In the genomic region with DNA sequence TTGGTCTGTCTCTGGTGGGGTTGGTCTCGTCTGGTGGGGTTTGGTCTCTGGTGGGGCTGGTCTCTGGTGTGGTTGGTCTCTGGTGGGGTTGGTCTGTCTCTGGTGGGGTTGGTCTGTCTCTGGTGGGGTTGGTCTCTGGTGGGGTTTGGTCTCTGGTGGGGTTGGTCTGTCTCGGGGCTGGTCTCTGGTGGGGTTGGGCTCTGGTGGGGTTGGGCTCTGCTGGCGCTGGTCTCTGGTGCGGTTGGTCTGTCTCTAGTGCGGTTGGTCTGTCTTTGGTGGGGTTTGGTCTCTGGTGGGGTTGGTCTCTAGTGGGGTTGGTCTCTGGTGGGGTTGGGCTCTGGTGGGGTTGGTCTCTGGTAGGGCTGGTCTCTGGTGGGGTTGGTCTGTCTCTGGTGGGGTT, we compare ENCODE assay signal across 16 cellular contexts. TPM values are rescaled to one million over a fixed set of nuclear protein-coding genes. Genes with fewer than 3 reads are reported as not detected.
DNase-seq lines count a peak whose midpoint lies in the region; ATAC-seq and TF ChIP-seq lines count a peak whose summit lies in the region.
"Had no signal": no experiment of that assay in that cellular context is flagged by ENCODE, and none has a peak within 500 bp of the region (broad histone marks: within the 10 kb centered on the region; RNA-seq: fewer than 3 reads in every experiment).

No MANE protein-coding gene starts in this region.

- no peak overlapping the region for H2BK120ac ChIP-seq in IMR-90 (ENCODE audit: low read depth, low read length)

- CTCF ChIA-PET in IMR-90 (lab: Yijun Ruan, JAX): no interaction called here
- CTCF ChIA-PET in naive thymus-derived CD4-positive, alpha-beta T cell (lab: Charles Lee): no interaction called here

- H2AFZ ChIP-seq in IMR-90 (replicated peaks; ENCODE audit: low read length, poor library complexity): no peak overlapping the region

- peaks cover 6% of the 10 kb centered on the region for H3K36me3 Mint-ChIP-seq in dendritic cell treated with granulocyte-macrophage colony-stimulating factor and Interleukin-4, amounts not matched to agents 40 ng/mL and 50 ng/mL, for 4 days (ENCODE audit: low read depth)
- no peaks in the 10 kb centered on the region for H3K36me3 Mint-ChIP-seq in naive B cell
- peaks cover 0 to 4% (median 0%) of the 10 kb centered on the region in 5 donors for H3K36me3 Mint-ChIP-seq in naive thymus-derived CD4-positive, alpha-beta T cell

- H2AK5ac ChIP-seq in IMR-90 (ENCODE audit: low read depth, low read length): no peak overlapping the region

- no peak overlapping the region for H3K23ac ChIP-seq in IMR-90 (ENCODE audit: low read depth, low read length)

- H3K27ac ChIP-seq in IMR-90 (ENCODE audit: insufficient read depth, low read length) (no peak overlapping the region), substantia nigra (ENCODE audit: low read depth, low read length, poor library complexity, severe bottlenecking) (peak overlapping the region; percentile 71), heart right ventricle (peak overlapping the region in 4 of 10 donors; percentile 69 to 80 (median 74))
- H3K27ac ChIP-seq in naive thymus-derived CD4-positive, alpha-beta T cell (ENCODE audit: low read depth, low read length): no peak overlapping the region
- H3K27ac ChIP-seq: HL-60 had no signal

- H3K4ac ChIP-seq in IMR-90 (ENCODE audit: low read depth, low read length): no peak overlapping the region

- WGBS in IMR-90 (ENCODE audit: extremely low coverage in 2 of 2, insufficient read length in 1 of 2), 2 experiments: no CpG with 5 or more reads among the region's 5 CpGs
- WGBS in heart right ventricle, 2 donors: 94 to 98% methylated on average over 5 of the region's 5 CpGs

- no peaks in the 10 kb centered on the region for H3K9me3 ChIP-seq in IMR-90 (ENCODE audit: control insufficient read depth, insufficient read depth, low read length)
- H3K9me3 ChIP-seq in naive thymus-derived CD4-positive, alpha-beta T cell (ENCODE audit: control insufficient read depth in 2 of 3, low read length in 3 of 3): no peaks in the 10 kb centered on the region
- H3K9me3 ChIP-seq in heart right ventricle: no peaks in the 10 kb centered on the region

- H3K4me2 ChIP-seq in IMR-90 (ENCODE audit: low read depth, low read length): no peak overlapping the region

- POLR2A ChIA-PET in IMR-90 (lab: Charles Lee; ENCODE audit: unreplicated experiment): no interaction called here
- POLR2A ChIA-PET in naive thymus-derived CD4-positive, alpha-beta T cell (lab: Charles Lee): no interaction called here

- H3K9me1 ChIP-seq in IMR-90 (ENCODE audit: insufficient read depth, low read length): peaks cover 3% of the 10 kb centered on the region; the same call in 1 of the 2 replicates

- ATAC-seq in IMR-90 (ENCODE audit: low read depth) (no peak), naive B cell (ENCODE audit: low read depth in 2 of 2) (no peak), heart right ventricle (no peak)
- no peak for ATAC-seq in naive thymus-derived CD4-positive, alpha-beta T cell

- H4K91ac ChIP-seq in IMR-90 (ENCODE audit: insufficient read depth, low read depth, low read length): no peak overlapping the region

- peak overlapping the region; percentile 86 for H3K27ac Mint-ChIP-seq in dendritic cell treated with granulocyte-macrophage colony-stimulating factor and Interleukin-4, amounts not matched to agents 40 ng/mL and 50 ng/mL, for 4 days
- peak overlapping the region; percentile 91 to 100 (median 100) for H3K27ac Mint-ChIP-seq in naive B cell
- H3K27ac Mint-ChIP-seq in naive thymus-derived CD4-positive, alpha-beta T cell: no peak overlapping the region

- H2BK20ac ChIP-seq in IMR-90 (ENCODE audit: low read depth, low read length): no peak overlapping the region

- peaks cover 3% of the 10 kb centered on the region; the same call in 1 of the 2 replicates for H3K4me1 ChIP-seq in IMR-90 (ENCODE audit: control insufficient read depth, insufficient read depth, low read length)
- H3K4me1 ChIP-seq in naive thymus-derived CD4-positive, alpha-beta T cell (ENCODE audit: control insufficient read depth in 2 of 2, insufficient read depth in 2 of 2, low read length in 2 of 2): no peaks in the 10 kb centered on the region
- H3K4me1 ChIP-seq in heart right ventricle: peaks cover 4 to 26% (median 8%) of the 10 kb centered on the region in 9 donors

- H3K14ac ChIP-seq in IMR-90 (replicated peaks; ENCODE audit: low read depth, low read length): no peak overlapping the region

- TF ChIP-seq CTCF in IMR-90 (conservative IDR thresholded peaks at IDR 0.05; ENCODE audit: low read depth, low read length) (no peak), heart right ventricle (IDR thresholded peaks at IDR 0.05) (no peak), GM10266 (IDR thresholded peaks at IDR 0.05; ENCODE audit: control insufficient read depth, insufficient read depth, low read depth, missing control alignments) (no peak)

- H3K4me3 Mint-ChIP-seq in dendritic cell treated with granulocyte-macrophage colony-stimulating factor and Interleukin-4, amounts not matched to agents 40 ng/mL and 50 ng/mL, for 4 days: no peak overlapping the region
- H3K4me3 Mint-ChIP-seq in naive B cell: peak overlapping the region; percentile 23 to 91 (median 87)
- H3K4me3 Mint-ChIP-seq in naive thymus-derived CD4-positive, alpha-beta T cell: no peak overlapping the region

- intact Hi-C loops in IMR-90 (cut with micrococcal nuclease) (no loop called here), heart right ventricle (cut with DNase I) (no loop called here)
- intact Hi-C loops in dendritic cell treated with granulocyte-macrophage colony-stimulating factor and Interleukin-4, amounts not matched to agents 40 ng/mL and 50 ng/mL, for 4 days (cut with micrococcal nuclease): no loop called here
- intact Hi-C loops in naive thymus-derived CD4-positive, alpha-beta T cell (cut with micrococcal nuclease): no loop called here

- no peak overlapping the region for H4K5ac ChIP-seq in IMR-90 (ENCODE audit: low read depth, low read length)

- H2AK9ac ChIP-seq in IMR-90 (replicated peaks; ENCODE audit: low read depth, low read length, poor library complexity): no peak overlapping the region

- H2BK15ac ChIP-seq in IMR-90 (ENCODE audit: low read depth, low read length): no peak overlapping the region

- H3K56ac ChIP-seq in IMR-90 (ENCODE audit: extremely low read depth, insufficient read depth, low read length): no peak overlapping the region

- H2BK5ac ChIP-seq in IMR-90 (ENCODE audit: low read depth, low read length, poor library complexity, severe bottlenecking): no peak overlapping the region

- peaks cover 53% of the 10 kb centered on the region for H3K4me1 Mint-ChIP-seq in dendritic cell treated with granulocyte-macrophage colony-stimulating factor and Interleukin-4, amounts not matched to agents 40 ng/mL and 50 ng/mL, for 4 days (ENCODE audit: low read depth)
- H3K4me1 Mint-ChIP-seq in naive B cell: peaks cover 51 to 68% (median 68%) of the 10 kb centered on the region in 3 donors
- peaks cover 0 to 5% (median 0%) of the 10 kb centered on the region in 7 donors for H3K4me1 Mint-ChIP-seq in naive thymus-derived CD4-positive, alpha-beta T cell

- dilution Hi-C loops in IMR-90 (cut with HindIII; ENCODE audit: low sequenced_read_pairs, unreplicated experiment): no loop called here

- H4K20me1 ChIP-seq in IMR-90 (ENCODE audit: insufficient read depth, low read length): no peaks in the 10 kb centered on the region

- peaks cover 8% of the 10 kb centered on the region for H3K9me3 Mint-ChIP-seq in dendritic cell treated with granulocyte-macrophage colony-stimulating factor and Interleukin-4, amounts not matched to agents 40 ng/mL and 50 ng/mL, for 4 days
- no peaks in the 10 kb centered on the region for H3K9me3 Mint-ChIP-seq in naive B cell
- H3K9me3 Mint-ChIP-seq in naive thymus-derived CD4-positive, alpha-beta T cell: peaks cover 0 to 1% (median 0%) of the 10 kb centered on the region in 11 donors

- no peak overlapping the region for H3K9ac ChIP-seq in IMR-90 (ENCODE audit: low read depth, low read length)

- DNase-seq in IMR-90: no peak
- DNase-seq in naive B cell: no peak
- DNase-seq in substantia nigra (lab: John Stamatoyannopoulos, UW): no peak
- no peak for DNase-seq in naive thymus-derived CD4-positive, alpha-beta T cell
- DNase-seq in NCI-H1048 (lab: John Stamatoyannopoulos, UW): no peak
- DNase-seq in heart right ventricle: no peak
- no peak for DNase-seq in GM10266 (ENCODE audit: extremely low spot score)
- DNase-seq: DMS153, EL, MM.1S, NCI-H1930, NCI-H510A treated with DMSO at 0.1 percent for 48 hours, SHP77 treated with DMSO at 0.1 percent for 48 hours had no signal

- H3K18ac ChIP-seq in IMR-90 (ENCODE audit: low read depth, low read length): no peak overlapping the region

- H3K27me3 ChIP-seq in IMR-90 (ENCODE audit: control insufficient read depth, insufficient read depth, low read length) (no peaks in the 10 kb centered on the region), heart right ventricle (no peaks in the 10 kb centered on the region)
- no peaks in the 10 kb centered on the region for H3K27me3 ChIP-seq in naive thymus-derived CD4-positive, alpha-beta T cell (ENCODE audit: control insufficient read depth in 2 of 2, insufficient read depth in 2 of 2, low read length in 2 of 2)

- in situ Hi-C loops in IMR-90 (cut with MboI; ENCODE audit: low sequenced_read_pairs): loop anchor here (25.0 kb wide), 2 partner anchors 592 to 792 kb away; no protein-coding TSS in a partner anchor

- TF ChIP-seq POLR2A in IMR-90 (IDR thresholded peaks at IDR 0.05; ENCODE audit: low read depth, low read length): no peak

- H3K4me3 ChIP-seq in IMR-90 (ENCODE audit: insufficient read depth, low read depth, low read length) (no peak overlapping the region), heart right ventricle (no peak overlapping the region)
- no peak overlapping the region for H3K4me3 ChIP-seq in naive thymus-derived CD4-positive, alpha-beta T cell (ENCODE audit: low read length)

- H4K8ac ChIP-seq in IMR-90 (ENCODE audit: low read depth in 2 of 2, low read length in 2 of 2): no peak overlapping the region

- no peak for TF ChIP-seq RAD21 in IMR-90 (IDR thresholded peaks at IDR 0.05; ENCODE audit: low read length)

- BruUV-seq in IMR-90 (replicated peaks; lab: Mats Ljungman, UMichigan): TSS peak; percentile 75

- no peaks in the 10 kb centered on the region for H3K36me3 ChIP-seq in IMR-90 (ENCODE audit: control insufficient read depth, insufficient read depth, low read length)
- no peaks in the 10 kb centered on the region for H3K36me3 ChIP-seq in naive thymus-derived CD4-positive, alpha-beta T cell (ENCODE audit: control insufficient read depth in 2 of 3, insufficient read depth in 3 of 3, low read length in 3 of 3)
- no peaks in the 10 kb centered on the region for H3K36me3 ChIP-seq in heart right ventricle

- H3K27me3 Mint-ChIP-seq in dendritic cell treated with granulocyte-macrophage colony-stimulating factor and Interleukin-4, amounts not matched to agents 40 ng/mL and 50 ng/mL, for 4 days: peaks cover 5% of the 10 kb centered on the region
- no peaks in the 10 kb centered on the region for H3K27me3 Mint-ChIP-seq in naive B cell
- peaks cover 0 to 5% (median 0%) of the 10 kb centered on the region in 5 donors for H3K27me3 Mint-ChIP-seq in naive thymus-derived CD4-positive, alpha-beta T cell

- H3K79me1 ChIP-seq in IMR-90 (ENCODE audit: low read depth in 1 of 2, low read length in 2 of 2): no peaks in the 10 kb centered on the region

RNA-seq across cellular contexts. Expression of gene CD74, which starts 16.3 kb away (rescaled TPM):
- total RNA-seq in IMR-90 (2012; rRNA removed) (0.18 and 0.28 TPM in 2 replicates), heart right ventricle (1,000 to 10,000 TPM in 1 of 10 donors, 100 to 1,000 TPM in 9; 120 to 2,270 (median 303) TPM)
- polyA plus RNA-seq in IMR-90 (2012; rRNA removed) (1.1 and 1.5 TPM in 2 replicates), naive B cell (ENCODE audit: low read depth in 6 of 6) (over 10,000 TPM; 22,737 to 35,313 (median 25,671) TPM), heart right ventricle (100 to 1,000 TPM; 211 to 298 TPM)
- polyA plus RNA-seq in IMR-90 (2012; cell fraction: cytosol; rRNA removed): 1.4 and 3.4 TPM in 2 replicates
- 0.60 and 0.64 TPM in 2 replicates for polyA plus RNA-seq in IMR-90 (2012; cell fraction: nucleus; rRNA removed; ENCODE audit: low replicate concordance)
- 1,000 to 10,000 TPM in 1 of 5 experiments, 100 to 1,000 TPM in 4; 153 to 1,948 (median 540) TPM for total RNA-seq in naive thymus-derived CD4-positive, alpha-beta T cell
- polyA plus RNA-seq in naive thymus-derived CD4-positive, alpha-beta T cell: 100 to 1,000 TPM; 295 to 413 TPM
- total RNA-seq: A172 had no signal

RNA-seq across cellular contexts. Expression of gene RPS14, which starts 20.6 kb away (rescaled TPM):
- total RNA-seq in IMR-90 (2012; rRNA removed) (7,310 and 7,583 TPM in 2 replicates), heart right ventricle (1,000 to 10,000 TPM in 9 of 10 donors, 100 to 1,000 TPM in 1; 984 to 1,344 (median 1,239) TPM)
- polyA plus RNA-seq in IMR-90 (2012; rRNA removed) (6,296 and 6,747 TPM in 2 replicates), naive B cell (ENCODE audit: low read depth in 6 of 6) (1,000 to 10,000 TPM; 4,594 to 6,671 (median 5,653) TPM), heart right ventricle (1,000 to 10,000 TPM; 1,373 to 4,233 TPM)
- 5,609 and 17,745 TPM in 2 replicates for polyA plus RNA-seq in IMR-90 (2012; cell fraction: cytosol; rRNA removed)
- 873 and 3,349 TPM in 2 replicates for polyA plus RNA-seq in IMR-90 (2012; cell fraction: nucleus; rRNA removed; ENCODE audit: low replicate concordance)
- total RNA-seq in naive thymus-derived CD4-positive, alpha-beta T cell: 1,000 to 10,000 TPM; 2,331 to 7,378 (median 6,414) TPM
- over 10,000 TPM in 1 of 2 donors, 1,000 to 10,000 TPM in 1; 8,640 to 11,248 TPM for polyA plus RNA-seq in naive thymus-derived CD4-positive, alpha-beta T cell

Comparison
In these comparisons a context has a peak if more than half of its experiments do, and no peak if none do; other contexts are left out.
1. H3K27ac Mint-ChIP-seq: peak in dendritic cell treated with granulocyte-macrophage colony-stimulating factor and Interleukin-4, amounts not matched to agents 40 ng/mL and 50 ng/mL, for 4 days (single experiment) and naive B cell (6 of 6); none in naive thymus-derived CD4-positive, alpha-beta T cell (0 of 9).
2. H3K4me3 Mint-ChIP-seq: peak in naive B cell (8 of 8); none in dendritic cell treated with granulocyte-macrophage colony-stimulating factor and Interleukin-4, amounts not matched to agents 40 ng/mL and 50 ng/mL, for 4 days (single experiment) and naive thymus-derived CD4-positive, alpha-beta T cell (0 of 10).
3. RNA of gene CD74, which starts 16.3 kb away (polyA plus RNA-seq): 22,737 to 35,313 TPM in naive B cell, 295 to 413 TPM in naive thymus-derived CD4-positive, alpha-beta T cell and 211 to 298 TPM in heart right ventricle; 0.60 to 3.4 TPM in IMR-90; every median in the first group is over 10 times any median in the second.